Comparison of ENCODE assay signal across 10 cellular contexts in genomic region chr21:39825250-39825649, GRCh38. TPM values are rescaled to one million over a fixed set of nuclear protein-coding genes. Genes with fewer than 3 reads are reported as not detected.
"Had no signal": no experiment of that assay in that cellular context is flagged by ENCODE, and none has a peak within 500 bp of the region (broad histone marks: within the 10 kb centered on the region; RNA-seq: fewer than 3 reads in every experiment).

No MANE protein-coding gene starts in this region.

- H3K4me2 ChIP-seq: KMS-11 had no signal

- ATAC-seq: K562 had no signal

- DNase-seq: IMR-90, KBM-7, KG1 had no signal

- FAIRE-seq: HTR-8/SVneo, K562 had no signal

- H3K27ac ChIP-seq: HL-60, KMS-11 had no signal

- H3K9ac ChIP-seq: KMS-11 had no signal

- H3K4me3 ChIP-seq: K562 had no signal

RNA-seq across cellular contexts. Expression of gene PCP4, which starts 42.0 kb away (rescaled TPM):
- total RNA-seq: HT-29, HT1080, IMR-90, K562 had no signal
- polyA plus RNA-seq: IgD-negative memory B cell, IMR-90, K562 had no signal
